In genomic region chr14:58830121-58830520, GRCh38 we compare ENCODE assay signal across 21 cellular contexts.
A peak's percentile ranks its signal among the peaks of the same experiment; 100 is the strongest.
DNase-seq lines count a peak whose midpoint lies in the region; ATAC-seq and TF ChIP-seq lines count a peak whose summit lies in the region.
"Had no signal": no experiment of that assay in that cellular context is flagged by ENCODE, and none has a peak within 500 bp of the region (broad histone marks: within the 10 kb centered on the region; RNA-seq: fewer than 3 reads in every experiment).

No MANE protein-coding gene starts in this region.

- H3K4me3 ChIP-seq in HEK293 (ENCODE audit: low read depth, low read length) = no peak overlapping the region
- no peak overlapping the region for H3K4me3 ChIP-seq in hepatocyte
- H3K4me3 ChIP-seq: BLaER1, GM12878, SJCRH30 had no signal

- H3K9me3 ChIP-seq in HEK293 (ENCODE audit: control insufficient read depth, insufficient read depth, low read depth, low read length) (no peaks in the 10 kb centered on the region), hepatocyte (ENCODE audit: low read depth) (no peaks in the 10 kb centered on the region)
- H3K9me3 ChIP-seq: SJCRH30 had no signal

- TF ChIP-seq CTCF in 22Rv1 (IDR thresholded peaks at IDR 0.05) = no peak
- TF ChIP-seq CTCF in HEK293 (tag by site-specific recombination; IDR thresholded peaks at IDR 0.05) = no peak
- no peak for TF ChIP-seq CTCF in hepatocyte (IDR thresholded peaks at IDR 0.05; ENCODE audit: poor library complexity)

- no peaks in the 10 kb centered on the region for H3K27me3 ChIP-seq in hepatocyte
- H3K27me3 ChIP-seq: BLaER1, SJCRH30 had no signal

- DNase-seq in NCI-H524 (lab: John Stamatoyannopoulos, UW) = peak; percentile 66 to 93
- DNase-seq in hepatocyte (ENCODE audit: low spot score) = no peak
- DNase-seq in Right ventricle myocardium inferior (ENCODE audit: missing footprints) = no peak
- DNase-seq in activated T-cell treated with anti-CD3 and anti-CD28 coated beads for 4 hours = no peak
- DNase-seq: EL, GDM1, H7, HFFc6, Karpas-422, NCI-H1092 treated with DMSO at 0.1 percent for 48 hours, NCI-H446, NCI-H526 treated with DMSO at 0.1 percent for 48 hours, SJCRH30 had no signal

- POLR2A ChIA-PET in HEK293 (lab: Yijun Ruan, JAX) = interaction anchor here (1.2 to 1.6 kb wide), 2 partner anchors 24 to 57 kb away, joined by 7 to 9 read pairs; no protein-coding TSS in a partner anchor

- CTCF ChIA-PET in HEK293 (lab: Yijun Ruan, JAX) = interaction anchor here (0.7 to 1.4 kb wide), 6 partner anchors 13 to 1341 kb away, joined by 3 to 4 read pairs (median 3); no protein-coding TSS in a partner anchor

- H4K20me1 ChIP-seq in hepatocyte (ENCODE audit: insufficient read depth, poor library complexity, severe bottlenecking) = no peaks in the 10 kb centered on the region
- H4K20me1 ChIP-seq: BLaER1 had no signal

- H3K9me2 ChIP-seq in hepatocyte (replicated peaks; ENCODE audit: insufficient read depth) = no peaks in the 10 kb centered on the region

- 49% methylated on average over 2 of the region's 2 CpGs for WGBS in hepatocyte (ENCODE audit: low lambda C conversion rate, missing lambda C conversion rate)

- intact Hi-C loops in Right ventricle myocardium inferior (cut with DNase I) = no loop called here

- ATAC-seq in Right ventricle myocardium inferior (no peak), GM21360 (IDR thresholded peaks at IDR 0.05; ENCODE audit: unreplicated experiment) (no peak), HG02870 (IDR thresholded peaks at IDR 0.05; ENCODE audit: unreplicated experiment) (no peak)
- ATAC-seq: Panc1 had no signal

- H3K4me1 ChIP-seq in HEK293 (ENCODE audit: control insufficient read depth, insufficient read depth, low read length) = peaks cover 15% of the 10 kb centered on the region
- H3K4me1 ChIP-seq in hepatocyte (ENCODE audit: insufficient read depth) = peaks cover 5% of the 10 kb centered on the region
- H3K4me1 ChIP-seq: BLaER1 had no signal

- peak overlapping the region; percentile 22; the same call in 1 of the 2 replicates for H3K27ac ChIP-seq in 22Rv1
- peak overlapping the region; percentile 71 for H3K27ac ChIP-seq in HEK293 (ENCODE audit: extremely low read depth, low read depth, low read length)
- peak overlapping the region; percentile 16 for H3K27ac ChIP-seq in hepatocyte
- H3K27ac ChIP-seq: BLaER1, RWPE1, SJCRH30 had no signal

- no peak overlapping the region for H2AFZ ChIP-seq in hepatocyte

- no peaks in the 10 kb centered on the region for H3K36me3 ChIP-seq in HEK293 (ENCODE audit: control insufficient read depth in 2 of 2, insufficient read depth in 1 of 2, low read length in 2 of 2)
- H3K36me3 ChIP-seq in hepatocyte (replicated peaks; ENCODE audit: insufficient read depth, low read depth) = no peaks in the 10 kb centered on the region
- H3K36me3 ChIP-seq: BLaER1, SJCRH30 had no signal

- no peaks in the 10 kb centered on the region for H3K79me2 ChIP-seq in hepatocyte

- peak overlapping the region; percentile 41 for H3K4me2 ChIP-seq in hepatocyte
- H3K4me2 ChIP-seq: BLaER1 had no signal

TF ChIP-seq in HEK293, 187 proteins besides CTCF, POLR2A, EP300 and RAD21:
- TF ChIP-seq ZXDB (tag by site-specific recombination; IDR thresholded peaks at IDR 0.05) = 0 out of 2 replicates have a peak, but pooled peaks have one; percentile 22
- no peak for TF ChIP-seq ZNF350 (tag by site-specific recombination; IDR thresholded peaks at IDR 0.05)
- TF ChIP-seq ZNF513 (tag by site-specific recombination; IDR thresholded peaks at IDR 0.05) = no peak
- TF ChIP-seq, protein P1, sequence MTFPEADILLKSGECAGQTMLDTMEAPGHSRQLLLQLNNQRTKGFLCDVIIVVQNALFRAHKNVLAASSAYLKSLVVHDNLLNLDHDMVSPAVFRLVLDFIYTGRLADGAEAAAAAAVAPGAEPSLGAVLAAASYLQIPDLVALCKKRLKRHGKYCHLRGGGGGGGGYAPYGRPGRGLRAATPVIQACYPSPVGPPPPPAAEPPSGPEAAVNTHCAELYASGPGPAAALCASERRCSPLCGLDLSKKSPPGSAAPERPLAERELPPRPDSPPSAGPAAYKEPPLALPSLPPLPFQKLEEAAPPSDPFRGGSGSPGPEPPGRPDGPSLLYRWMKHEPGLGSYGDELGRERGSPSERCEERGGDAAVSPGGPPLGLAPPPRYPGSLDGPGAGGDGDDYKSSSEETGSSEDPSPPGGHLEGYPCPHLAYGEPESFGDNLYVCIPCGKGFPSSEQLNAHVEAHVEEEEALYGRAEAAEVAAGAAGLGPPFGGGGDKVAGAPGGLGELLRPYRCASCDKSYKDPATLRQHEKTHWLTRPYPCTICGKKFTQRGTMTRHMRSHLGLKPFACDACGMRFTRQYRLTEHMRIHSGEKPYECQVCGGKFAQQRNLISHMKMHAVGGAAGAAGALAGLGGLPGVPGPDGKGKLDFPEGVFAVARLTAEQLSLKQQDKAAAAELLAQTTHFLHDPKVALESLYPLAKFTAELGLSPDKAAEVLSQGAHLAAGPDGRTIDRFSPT (tag by site-specific recombination; IDR thresholded peaks at IDR 0.05) = peak; percentile 62; the same call in 1 of the 2 replicates
- TF ChIP-seq FEZF1 (tag by site-specific recombination; IDR thresholded peaks at IDR 0.05) = 0 out of 2 replicates have a peak, but pooled peaks have one; percentile 4
- 0 out of 2 replicates have a peak, but pooled peaks have one; percentile 63 for TF ChIP-seq ZNF24 (tag by site-specific recombination; IDR thresholded peaks at IDR 0.05)
- TF ChIP-seq ZNF707 (tag by site-specific recombination; IDR thresholded peaks at IDR 0.05) = no peak
- TF ChIP-seq ZNF169 (tag by site-specific recombination; IDR thresholded peaks at IDR 0.05) = no peak
- peak; percentile 75; the same call in 1 of the 2 replicates for TF ChIP-seq BCL6B (tag by site-specific recombination; IDR thresholded peaks at IDR 0.05)
- TF ChIP-seq ZNF664 (tag by site-specific recombination; IDR thresholded peaks at IDR 0.05) = peak; percentile 93
- TF ChIP-seq, protein P2, sequence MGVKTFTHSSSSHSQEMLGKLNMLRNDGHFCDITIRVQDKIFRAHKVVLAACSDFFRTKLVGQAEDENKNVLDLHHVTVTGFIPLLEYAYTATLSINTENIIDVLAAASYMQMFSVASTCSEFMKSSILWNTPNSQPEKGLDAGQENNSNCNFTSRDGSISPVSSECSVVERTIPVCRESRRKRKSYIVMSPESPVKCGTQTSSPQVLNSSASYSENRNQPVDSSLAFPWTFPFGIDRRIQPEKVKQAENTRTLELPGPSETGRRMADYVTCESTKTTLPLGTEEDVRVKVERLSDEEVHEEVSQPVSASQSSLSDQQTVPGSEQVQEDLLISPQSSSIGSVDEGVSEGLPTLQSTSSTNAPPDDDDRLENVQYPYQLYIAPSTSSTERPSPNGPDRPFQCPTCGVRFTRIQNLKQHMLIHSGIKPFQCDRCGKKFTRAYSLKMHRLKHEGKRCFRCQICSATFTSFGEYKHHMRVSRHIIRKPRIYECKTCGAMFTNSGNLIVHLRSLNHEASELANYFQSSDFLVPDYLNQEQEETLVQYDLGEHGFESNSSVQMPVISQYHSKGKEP (tag by site-specific recombination; IDR thresholded peaks at IDR 0.05) = 0 out of 2 replicates have a peak, but pooled peaks have one; percentile 6
TF ChIP-seq in HEK293: peak in this region for 7.

Comparison
In these comparisons a context has a peak if more than half of its experiments do, and no peak if none do; other contexts are left out.
1. H3K27ac ChIP-seq: peak in every context shown above with its lines; median percentile 71 in HEK293; 22 in 22Rv1; 16 in hepatocyte.
2. DNase-seq: peak in NCI-H524 (2 of 2); none in hepatocyte (single experiment), Right ventricle myocardium inferior (single experiment) and activated T-cell treated with anti-CD3 and anti-CD28 coated beads for 4 hours (single experiment).